In the genomic region with DNA sequence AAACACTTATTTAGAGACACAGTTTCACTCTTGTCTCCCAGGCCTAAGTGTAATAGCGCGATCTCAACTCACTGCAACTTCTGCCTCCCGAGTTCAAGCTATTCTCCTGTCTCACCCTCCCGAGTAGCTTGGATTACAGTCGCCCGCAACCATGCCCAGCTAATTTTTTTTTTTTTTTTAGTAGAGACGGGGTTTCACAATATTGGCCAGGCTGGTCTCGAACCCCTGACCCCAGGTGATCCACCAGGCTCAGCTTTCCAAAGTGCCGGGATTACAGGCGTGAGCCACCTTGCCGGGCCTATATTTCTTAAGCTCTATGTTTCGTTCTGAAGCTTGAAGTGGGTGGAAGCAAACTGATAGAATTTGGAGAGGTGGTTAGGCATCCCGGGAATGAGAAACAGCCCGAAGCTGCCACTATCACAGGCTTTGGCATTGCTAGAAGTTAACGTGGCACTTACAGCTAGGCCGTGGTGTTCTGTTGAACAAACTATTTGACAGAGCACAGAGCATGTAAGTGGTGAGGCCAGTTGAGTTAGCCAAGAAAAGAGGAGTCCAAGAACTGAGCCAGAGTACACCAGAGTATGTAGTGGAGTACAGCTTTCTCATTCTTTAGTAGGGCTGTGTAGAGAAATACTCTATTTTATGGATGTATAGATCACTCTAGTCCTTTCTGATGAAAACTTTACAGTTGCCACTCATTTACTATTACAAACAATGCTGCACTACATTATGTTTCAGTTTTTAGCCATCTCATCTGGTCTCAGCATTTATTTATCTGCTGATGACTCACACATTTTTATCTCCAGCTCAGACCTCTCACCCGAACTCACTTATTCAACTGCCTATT, we compare ENCODE assay signal across 8 cellular contexts.
DNase-seq lines count a peak whose midpoint lies in the region; ATAC-seq, FAIRE-seq and TF ChIP-seq lines count a peak whose summit lies in the region.

No MANE protein-coding gene starts in this region.

- peak overlapping the region; percentile 95 for H3K4me3 Mint-ChIP-seq in neural crest cell

- dilution Hi-C loops in endothelial cell of umbilical vein (cut with MboI; ENCODE audit: extremely low pct_ligation_motif_present, low sequenced_read_pairs): no loop called here

- CTCF ChIA-PET in endothelial cell of umbilical vein (lab: Charles Lee): interaction anchor here (0.7 to 3.1 kb wide), 17 partner anchors 9 to 1869 kb away, joined by 3 to 53 read pairs (median 7); a partner anchor contains a TSS

- no peaks in the 10 kb centered on the region for H3K36me3 ChIP-seq in endothelial cell of umbilical vein (ENCODE audit: control insufficient read depth in 2 of 2, extremely low read depth in 1 of 2, insufficient read depth in 2 of 2, low read length in 2 of 2)

- intact Hi-C loops in endothelial cell of umbilical vein (cut with micrococcal nuclease): loop anchor here (5.0 to 10.0 kb wide), 3 partner anchors 530 to 1810 kb away; a partner anchor contains a TSS

- no peaks in the 10 kb centered on the region for H3K79me2 ChIP-seq in endothelial cell of umbilical vein (ENCODE audit: control insufficient read depth, insufficient read depth, low read length)

- TF ChIP-seq POLR2A in endothelial cell of umbilical vein (IDR thresholded peaks at IDR 0.05; ENCODE audit: low read depth, low read length): no peak

- no peaks in the 10 kb centered on the region for H3K9me1 ChIP-seq in endothelial cell of umbilical vein (replicated peaks; ENCODE audit: control insufficient read depth, extremely low read depth, insufficient read depth, low read length)

- peaks cover 89% of the 10 kb centered on the region for H3K4me1 Mint-ChIP-seq in neural crest cell

- H3K36me3 Mint-ChIP-seq in neural crest cell (ENCODE audit: low read depth): peaks cover under 1% of the 10 kb centered on the region

- TF ChIP-seq CTCF in endothelial cell of umbilical vein (IDR thresholded peaks at IDR 0.05; ENCODE audit: extremely low read depth in 1 of 2, insufficient read depth in 1 of 2, low read depth in 1 of 2, low read length in 2 of 2): no peak
- TF ChIP-seq CTCF in neural crest cell (conservative IDR thresholded peaks at IDR 0.05): no peak

- H3K27me3 ChIP-seq in endothelial cell of umbilical vein (ENCODE audit: control insufficient read depth in 2 of 2, insufficient read depth in 2 of 2, low read length in 2 of 2): no peaks in the 10 kb centered on the region

- peaks cover 7% of the 10 kb centered on the region for H3K27me3 Mint-ChIP-seq in neural crest cell (ENCODE audit: low read depth)

- H3K4me2 ChIP-seq in endothelial cell of umbilical vein (ENCODE audit: insufficient read depth, low read length): peak overlapping the region; percentile 77

- no peak overlapping the region for H2AFZ ChIP-seq in endothelial cell of umbilical vein (ENCODE audit: low read depth, low read length)

- H3K9ac ChIP-seq in endothelial cell of umbilical vein (replicated peaks; ENCODE audit: extremely low read depth, insufficient read depth, low read length): peak overlapping the region; percentile 72

- H3K27ac ChIP-seq in endothelial cell of umbilical vein (ENCODE audit: insufficient read depth, low read depth, low read length): peak overlapping the region; percentile 95

- H3K27ac Mint-ChIP-seq in neural crest cell (ENCODE audit: unreplicated experiment): peak overlapping the region; percentile 99

- DNase-seq in ELF-1 (ENCODE audit: low read depth, low spot score) (peak; percentile 69), RPMI7951 (ENCODE audit: low read depth) (peak; percentile 81), endothelial cell of umbilical vein (ENCODE audit: low read depth, low spot score) (peak; percentile 80), neural crest cell (ENCODE audit: low read depth, low spot score) (no peak), NCI-H2227 (lab: John Stamatoyannopoulos, UW; ENCODE audit: unreplicated experiment) (no peak), NCI-H1417 treated with DMSO at 0.1 percent for 48 hours (lab: John Stamatoyannopoulos, UW) (no peak), cerebellum (ENCODE audit: low spot score) (no peak)

- no peak for ATAC-seq in GM19035 (IDR thresholded peaks at IDR 0.05; ENCODE audit: unreplicated experiment)

- no peak overlapping the region for H3K4me3 ChIP-seq in endothelial cell of umbilical vein (replicated peaks in 1 of 3; ENCODE audit: insufficient read depth in 1 of 3, low read depth in 1 of 3, low read length in 3 of 3)

- POLR2A ChIA-PET in endothelial cell of umbilical vein (lab: Charles Lee): interaction anchor here (1.0 to 3.1 kb wide), 9 partner anchors 9 to 1841 kb away, joined by 3 to 44 read pairs (median 5); a partner anchor contains a TSS

- H3K4me1 ChIP-seq in endothelial cell of umbilical vein (ENCODE audit: control insufficient read depth, extremely low read depth, insufficient read depth, low read length): peaks cover 17% of the 10 kb centered on the region

- FAIRE-seq in endothelial cell of umbilical vein (lab: Jason Lieb, UNC): peak; percentile 83

- no peaks in the 10 kb centered on the region for H4K20me1 ChIP-seq in endothelial cell of umbilical vein (replicated peaks; ENCODE audit: control insufficient read depth, extremely low read depth, insufficient read depth, low read length)

- no TSS peak for BruUV-seq in endothelial cell of umbilical vein (replicated peaks; lab: Mats Ljungman, UMichigan)

- peaks cover under 1% of the 10 kb centered on the region for H3K9me3 Mint-ChIP-seq in neural crest cell

- no peaks in the 10 kb centered on the region for H3K9me3 ChIP-seq in endothelial cell of umbilical vein (replicated peaks; ENCODE audit: control insufficient read depth, insufficient read depth, low read length)

TF ChIP-seq in endothelial cell of umbilical vein, 7 proteins besides CTCF, POLR2A, EP300 and RAD21:
- TF ChIP-seq MYC (IDR thresholded peaks at IDR 0.05; ENCODE audit: low read depth, low read length): no peak
- TF ChIP-seq EZH2 (IDR thresholded peaks at IDR 0.05; ENCODE audit: borderline replicate concordance, low read depth, low read length, severe bottlenecking): no peak
- peak; percentile 88 for TF ChIP-seq FOS (IDR thresholded peaks at IDR 0.05; ENCODE audit: borderline replicate concordance, insufficient read depth, low read length)
- no peak for TF ChIP-seq POLR2AphosphoS5 (IDR thresholded peaks at IDR 0.05; ENCODE audit: insufficient read depth, low read depth, low read length)
- TF ChIP-seq MAX (IDR thresholded peaks at IDR 0.05; ENCODE audit: insufficient read depth, insufficient read length): no peak
- TF ChIP-seq JUN (IDR thresholded peaks at IDR 0.05; ENCODE audit: borderline replicate concordance, insufficient read depth, insufficient read length, low read depth): peak; percentile 78
- peak; percentile 60 for TF ChIP-seq GATA2 (IDR thresholded peaks at IDR 0.05; ENCODE audit: insufficient read depth, insufficient read length, low read depth, low read length)

Comparison
In these comparisons a context has a peak if more than half of its experiments do, and no peak if none do; other contexts are left out.
1. DNase-seq: peak in ELF-1 (single experiment), RPMI7951 (single experiment) and endothelial cell of umbilical vein (single experiment); none in neural crest cell (single experiment), NCI-H2227 (single experiment), NCI-H1417 treated with DMSO at 0.1 percent for 48 hours (single experiment) and cerebellum (single experiment).